ENCODE assay signal across 17 cellular contexts in genomic region chr17:6365187-6365943, GRCh38.
DNase-seq lines count a peak whose midpoint lies in the region; ATAC-seq, FAIRE-seq and TF ChIP-seq lines count a peak whose summit lies in the region.
"Had no signal": no experiment of that assay in that cellular context is flagged by ENCODE, and none has a peak within 500 bp of the region (broad histone marks: within the 10 kb centered on the region; RNA-seq: fewer than 3 reads in every experiment).

No MANE protein-coding gene starts in this region.

- POLR2A ChIA-PET in HepG2 (lab: Yijun Ruan, JAX) = no interaction called here

- TF ChIP-seq CTCF in HepG2 (CRISPR knock-in tag; IDR thresholded peaks at IDR 0.05) (no peak), right lobe of liver (IDR thresholded peaks at IDR 0.05) (no peak)

- H3K27me3 ChIP-seq in HepG2 (ENCODE audit: control insufficient read depth in 1 of 2, insufficient read depth in 2 of 2, low read length in 2 of 2) (peaks cover 0 to 9% of the 10 kb centered on the region in 2 experiments; a peak in 2 of 5 replicates), right lobe of liver (no peaks in the 10 kb centered on the region)
- H3K27me3 ChIP-seq: Peyer's patch had no signal

- H4K20me1 ChIP-seq in HepG2 (ENCODE audit: insufficient read depth, low read length) = no peaks in the 10 kb centered on the region

- WGBS in HepG2 (ENCODE audit: low lambda C conversion rate) = 12% methylated on average over 13 of the region's 13 CpGs
- 34% methylated on average over 13 of the region's 13 CpGs for WGBS in right lobe of liver (ENCODE audit: insufficient coverage, low coverage, low lambda C conversion rate, missing lambda C conversion rate)

- CTCF ChIA-PET in HepG2 (lab: Yijun Ruan, JAX; ENCODE audit: low intra/inter-chr PET ratio, low total read pairs) = no interaction called here

- no peaks in the 10 kb centered on the region for H3K9me3 ChIP-seq in HepG2 (ENCODE audit: low read length)
- H3K9me3 ChIP-seq in right lobe of liver = no peaks in the 10 kb centered on the region
- H3K9me3 ChIP-seq: left ventricle myocardium inferior, Peyer's patch, upper lobe of right lung had no signal

- H3K4me3 ChIP-seq in HepG2 (replicated peaks in 1 of 3; ENCODE audit: insufficient read depth in 1 of 3, low read depth in 2 of 3, low read length in 3 of 3) = no peak overlapping the region
- no peak overlapping the region for H3K4me3 ChIP-seq in right lobe of liver
- H3K4me3 ChIP-seq: left ventricle myocardium inferior, Peyer's patch, upper lobe of right lung had no signal

- FAIRE-seq in HepG2 (lab: Jason Lieb, UNC) = no peak
- peak; percentile 65 for FAIRE-seq in RCC 7860 (lab: Jason Lieb, UNC)
- FAIRE-seq: colon had no signal

- BruUV-seq in HepG2 (replicated peaks; lab: Mats Ljungman, UMichigan) = no TSS peak

- H3K27ac ChIP-seq in HepG2 (ENCODE audit: extremely low read length, insufficient read depth, low read length) (no peak overlapping the region), right lobe of liver (no peak overlapping the region)
- H3K27ac ChIP-seq: left ventricle myocardium inferior, Peyer's patch, upper lobe of right lung had no signal

- H3K9ac ChIP-seq in HepG2 (ENCODE audit: insufficient read depth, low read depth, low read length) = no peak overlapping the region

- H2AFZ ChIP-seq in HepG2 (ENCODE audit: low read length) = no peak overlapping the region

- no peak for TF ChIP-seq POLR2A in HepG2 (IDR thresholded peaks at IDR 0.05; ENCODE audit: insufficient read depth in 1 of 2, low read depth in 2 of 2, low read length in 2 of 2)
- no peak for TF ChIP-seq POLR2A in right lobe of liver (IDR thresholded peaks at IDR 0.05)

- no peak for TF ChIP-seq EP300 in HepG2 (IDR thresholded peaks at IDR 0.05; ENCODE audit: low read depth in 2 of 2, low read length in 2 of 2)
- no peak for TF ChIP-seq EP300 in HepG2 (CRISPR knock-in tag; IDR thresholded peaks at IDR 0.05; ENCODE audit: borderline replicate concordance)

- DNase-seq in HepG2 (ENCODE audit: low spot score) (no peak), right lobe of liver (no peak), RCC 7860 (ENCODE audit: low spot score) (peak; percentile 55), fibroblast of peridontal ligament (ENCODE audit: extremely low read depth) (peak; percentile 94), ACHN (no peak), DMS53 treated with DMSO at 0.1 percent for 48 hours (lab: John Stamatoyannopoulos, UW; ENCODE audit: unreplicated experiment) (no peak), dermis blood vessel endothelial cell (no peak)
- DNase-seq: activated CD8-positive, alpha-beta T cell treated with anti-CD3 and anti-CD28 coated beads for 36 hours; activated naive CD4-positive, alpha-beta T cell treated with Interleukin-2 at 50 U/mL for 16 hours; DMS79; Kasumi-1; left ventricle myocardium inferior; NCI-H2171; Peyer's patch; upper lobe of right lung had no signal

- no peaks in the 10 kb centered on the region for H3K79me2 ChIP-seq in HepG2 (ENCODE audit: insufficient read depth, low read length)

- in situ Hi-C loops in HepG2 (cut with HindIII; ENCODE audit: extremely low pct_ligation_motif_present, low pct_unique_long_range_greater_than_20kb) = no loop called here
- in situ Hi-C loops in ACHN (cut with HindIII; ENCODE audit: low pct_ligation_motif_present, low pct_unique_long_range_greater_than_20kb, low sequenced_read_pairs) = no loop called here

- H3K4me2 ChIP-seq in HepG2 (ENCODE audit: low read depth, low read length) = no peak overlapping the region

- no peak for ATAC-seq in HepG2
- ATAC-seq in right lobe of liver = no peak
- no peak for ATAC-seq in HG03469 (IDR thresholded peaks at IDR 0.05; ENCODE audit: unreplicated experiment)
- ATAC-seq: upper lobe of right lung had no signal

- no peak for TF ChIP-seq RAD21 in HepG2 (CRISPR knock-in tag; IDR thresholded peaks at IDR 0.05)

- no peaks in the 10 kb centered on the region for H3K36me3 ChIP-seq in HepG2 (replicated peaks in 1 of 2; ENCODE audit: control insufficient read depth in 1 of 2, insufficient read depth in 2 of 2, low read length in 2 of 2)
- no peaks in the 10 kb centered on the region for H3K36me3 ChIP-seq in right lobe of liver
- H3K36me3 ChIP-seq: left ventricle myocardium inferior, Peyer's patch, upper lobe of right lung had no signal

- H3K4me1 ChIP-seq in HepG2 (ENCODE audit: insufficient read depth, low read length) = no peaks in the 10 kb centered on the region
- no peaks in the 10 kb centered on the region for H3K4me1 ChIP-seq in right lobe of liver
- H3K4me1 ChIP-seq: left ventricle myocardium inferior, Peyer's patch, upper lobe of right lung had no signal

- intact Hi-C loops in HepG2 (cut with micrococcal nuclease; ENCODE audit: unreplicated experiment) = no loop called here
- intact Hi-C loops in right lobe of liver (cut with DNase I) = no loop called here

TF ChIP-seq in HepG2, 621 proteins besides CTCF, POLR2A, EP300 and RAD21:
- TF ChIP-seq CEBPB (IDR thresholded peaks at IDR 0.05; ENCODE audit: borderline replicate concordance, low read depth, low read length) (peak; percentile 65; the same call in 1 of the 2 replicates), ZSCAN12 (CRISPR knock-in tag; IDR thresholded peaks at IDR 0.05) (no peak)

Comparison
In these comparisons a context has a peak if more than half of its experiments do, and no peak if none do; other contexts are left out.
1. DNase-seq: peak in RCC 7860 (single experiment) and fibroblast of peridontal ligament (single experiment); none in HepG2 (single experiment), right lobe of liver (0 of 3), ACHN (single experiment), DMS53 treated with DMSO at 0.1 percent for 48 hours (single experiment) and dermis blood vessel endothelial cell (single experiment).